Comparison of ENCODE assay signal across 22 cellular contexts in genomic region chr21:42306366-42307035, GRCh38. TPM values are rescaled to one million over a fixed set of nuclear protein-coding genes. Genes with fewer than 3 reads are reported as not detected.
DNase-seq lines count a peak whose midpoint lies in the region; ATAC-seq and TF ChIP-seq lines count a peak whose summit lies in the region.
"Had no signal": no experiment of that assay in that cellular context is flagged by ENCODE, and none has a peak within 500 bp of the region (broad histone marks: within the 10 kb centered on the region; RNA-seq: fewer than 3 reads in every experiment).

No MANE protein-coding gene starts in this region.

- H3K4me3 ChIP-seq in heart right ventricle (no peak overlapping the region), stomach (no peak overlapping the region), hepatocyte (no peak overlapping the region)
- H3K4me3 ChIP-seq: GM12878, SK-N-MC had no signal

- H3K27ac ChIP-seq in heart right ventricle (no peak overlapping the region), stomach (no peak overlapping the region), hepatocyte (no peak overlapping the region)
- H3K27ac ChIP-seq: SK-N-MC, VCaP had no signal

- no peaks in the 10 kb centered on the region for H4K20me1 ChIP-seq in hepatocyte (ENCODE audit: insufficient read depth, poor library complexity, severe bottlenecking)

- ATAC-seq in heart right ventricle, result no peak
- no peak for ATAC-seq in GM18909 (IDR thresholded peaks at IDR 0.05; ENCODE audit: poor library complexity, unreplicated experiment)
- ATAC-seq: CD8-positive, alpha-beta T cell; GM12878 had no signal

- H3K79me2 ChIP-seq in hepatocyte, result no peaks in the 10 kb centered on the region

- no peak for TF ChIP-seq EP300 in stomach (IDR thresholded peaks at IDR 0.05)

- H3K4me1 Mint-ChIP-seq in HFFc6 (ENCODE audit: low read depth), result no peaks in the 10 kb centered on the region

- H3K9me3 ChIP-seq in heart right ventricle, result no peaks in the 10 kb centered on the region
- H3K9me3 ChIP-seq in stomach, result no peaks in the 10 kb centered on the region
- H3K9me3 ChIP-seq in hepatocyte (ENCODE audit: low read depth), result no peaks in the 10 kb centered on the region

- no peak for TF ChIP-seq POLR2A in stomach (IDR thresholded peaks at IDR 0.05)

- no peak overlapping the region for H3K4me2 ChIP-seq in hepatocyte

- no peak overlapping the region for H2AFZ ChIP-seq in hepatocyte

- peaks cover 0 to 45% (median 15%) of the 10 kb centered on the region in 7 donors for H3K27me3 ChIP-seq in heart right ventricle
- H3K27me3 ChIP-seq in stomach, result peaks cover 0 to 56% (median 10%) of the 10 kb centered on the region in 3 donors
- H3K27me3 ChIP-seq in hepatocyte, result no peaks in the 10 kb centered on the region

- intact Hi-C loops in cardiac septum (cut with DNase I) (loop anchor here (10.0 kb wide), 1 partner anchor 82 kb away; no protein-coding TSS in a partner anchor), heart right ventricle (cut with DNase I) (loop anchor here in 3 of 10 donors (10.0 kb wide), 1 partner anchor 142 kb away; no protein-coding TSS in a partner anchor), stomach (cut with DNase I; ENCODE audit: low total_unique reads) (loop anchor here (10.0 kb wide), 1 partner anchor 138 kb away; no protein-coding TSS in a partner anchor)

- 77% methylated on average over 17 of the region's 17 CpGs for WGBS in heart right ventricle, 2 donors
- 72 to 78% (median 74%) methylated on average over 17 of the region's 17 CpGs for WGBS in stomach, 5 donors
- WGBS in hepatocyte (ENCODE audit: low lambda C conversion rate, missing lambda C conversion rate), result 84% methylated on average over 17 of the region's 17 CpGs

- H3K9me3 Mint-ChIP-seq in HFFc6, result peaks cover 50% of the 10 kb centered on the region
- H3K9me3 Mint-ChIP-seq: CD8-positive, alpha-beta T cell had no signal

- no peak overlapping the region for H3K4me3 Mint-ChIP-seq in HFFc6
- H3K4me3 Mint-ChIP-seq: CD8-positive, alpha-beta T cell had no signal

- no peaks in the 10 kb centered on the region for H3K9me2 ChIP-seq in hepatocyte (replicated peaks; ENCODE audit: insufficient read depth)

- H3K36me3 ChIP-seq in heart right ventricle (no peaks in the 10 kb centered on the region), stomach (no peaks in the 10 kb centered on the region), hepatocyte (replicated peaks; ENCODE audit: insufficient read depth, low read depth) (no peaks in the 10 kb centered on the region)

- no peak overlapping the region for H3K27ac Mint-ChIP-seq in HFFc6
- H3K27ac Mint-ChIP-seq: CD8-positive, alpha-beta T cell had no signal

- peaks cover 1% of the 10 kb centered on the region for H3K27me3 Mint-ChIP-seq in HFFc6 (ENCODE audit: insufficient read depth)

- TF ChIP-seq CTCF in heart right ventricle (IDR thresholded peaks at IDR 0.05) (no peak), stomach (IDR thresholded peaks at IDR 0.05) (no peak), HFFc6 (IDR thresholded peaks at IDR 0.05) (no peak), hepatocyte (IDR thresholded peaks at IDR 0.05; ENCODE audit: poor library complexity) (no peak)

- DNase-seq in cardiac septum (ENCODE audit: low spot score), result peak; percentile 44
- no peak for DNase-seq in heart right ventricle
- peak; percentile 78 for DNase-seq in NCI-H146 treated with DMSO at 0.1 percent for 48 hours (lab: John Stamatoyannopoulos, UW; ENCODE audit: unreplicated experiment)
- DNase-seq in UCSD-AML1 (lab: John Stamatoyannopoulos, UW; ENCODE audit: unreplicated experiment), result peak; percentile 62
- peak; percentile 8 for DNase-seq in stomach
- no peak for DNase-seq in HFFc6
- no peak for DNase-seq in hepatocyte (ENCODE audit: low spot score)
- DNase-seq: activated CD4-positive, alpha-beta T cell treated with anti-CD3 and anti-CD28 coated beads, Interleukin-2, amount 50 U/mL, for 4 hours; activated gamma-delta T cell; cortex of kidney; DMS79; NCI-H1105 treated with DMSO at 0.1 percent for 48 hours; nucleus accumbens; stimulated activated CD4-positive, alpha-beta T cell treated with anti-CD3 and anti-CD28 coated beads, Interleukin-4, amount 100 ng/mL, for 1 hour; stimulated activated naive CD4-positive, alpha-beta T cell had no signal

- peaks cover 4 to 36% (median 20%) of the 10 kb centered on the region in 9 donors for H3K4me1 ChIP-seq in heart right ventricle
- peaks cover 8 to 19% (median 12%) of the 10 kb centered on the region in 4 donors for H3K4me1 ChIP-seq in stomach
- peaks cover 14% of the 10 kb centered on the region for H3K4me1 ChIP-seq in hepatocyte (ENCODE audit: insufficient read depth)

- H3K36me3 Mint-ChIP-seq in HFFc6 (ENCODE audit: low read depth), result no peaks in the 10 kb centered on the region
- H3K36me3 Mint-ChIP-seq: CD8-positive, alpha-beta T cell had no signal

RNA-seq across cellular contexts. Expression of gene TFF3, which starts 8.7 kb away (rescaled TPM):
- total RNA-seq in cardiac septum, result 4.8 TPM
- 1 to 10 TPM in 8 of 10 donors, under 1 TPM in 2; 0.90 to 5.1 (median 2.4) TPM for total RNA-seq in heart right ventricle
- 1 to 10 TPM; 4.9 to 7.9 TPM for polyA plus RNA-seq in heart right ventricle
- total RNA-seq in stomach, result 100 to 1,000 TPM in 2 of 5 donors, 10 to 100 TPM in 2, 1 to 10 TPM in 1; 2.0 to 488 (median 49.6) TPM
- 10 to 100 TPM in 2 of 3 donors, 1 to 10 TPM in 1; 7.1 to 27.8 (median 26.8) TPM for polyA plus RNA-seq in stomach
- total RNA-seq in HFFc6 (2021; fragmentation: NEBNext Ultra II Directional; extraction: Animal tissue kit (Norgen Biotek cat#: 25700)), result not detected
- 84.4 and 92.0 TPM in 2 replicates for total RNA-seq in hepatocyte
- 589 and 696 TPM in 2 replicates for polyA plus RNA-seq in hepatocyte
- total RNA-seq: CD8-positive, alpha-beta T cell; GM12878; T-helper 2 cell treated with Interferon-gamma antibody and Interleukin-4, amounts not matched to agents 100 ng/mL and 5 ng/mL, for 36 hours had no signal
- polyA plus RNA-seq: GM12878 had no signal

RNA-seq across cellular contexts. Expression of gene TFF2, which starts 44.3 kb away (rescaled TPM):
- total RNA-seq in cardiac septum (not detected), heart right ventricle (not detected), stomach (1,000 to 10,000 TPM in 3 of 5 donors, 100 to 1,000 TPM in 1, 1 to 10 TPM in 1; 2.3 to 2,979 (median 1,039) TPM), hepatocyte (15.5 and 23.9 TPM in 2 replicates)
- polyA plus RNA-seq in heart right ventricle (not detected), stomach (1,000 to 10,000 TPM in 2 of 3 donors, 100 to 1,000 TPM in 1; 154 to 2,390 (median 1,084) TPM), hepatocyte (28.1 and 58.7 TPM in 2 replicates)
- not detected for total RNA-seq in HFFc6 (2021; fragmentation: NEBNext Ultra II Directional; extraction: Animal tissue kit (Norgen Biotek cat#: 25700))
- total RNA-seq: bronchial epithelial cell; CD8-positive, alpha-beta T cell; GM12878; T-helper 2 cell treated with Interferon-gamma antibody and Interleukin-4, amounts not matched to agents 100 ng/mL and 5 ng/mL, for 36 hours had no signal

RNA-seq across cellular contexts. Expression of gene TFF1, which starts 59.8 kb away (rescaled TPM):
- total RNA-seq in cardiac septum (not detected), heart right ventricle (not detected), stomach (1,000 to 10,000 TPM in 1 of 5 donors, 100 to 1,000 TPM in 1, 10 to 100 TPM in 2, not detected in 1; 62.4 to 1,697 (median 407) TPM), hepatocyte (57.4 and 84.2 TPM in 2 replicates)
- polyA plus RNA-seq in heart right ventricle (not detected), stomach (over 10,000 TPM in 1 of 3 donors, 1,000 to 10,000 TPM in 1, 100 to 1,000 TPM in 1; 385 to 10,944 (median 1,930) TPM), hepatocyte (140 and 221 TPM in 2 replicates)
- not detected for total RNA-seq in HFFc6 (2021; fragmentation: NEBNext Ultra II Directional; extraction: Animal tissue kit (Norgen Biotek cat#: 25700))
- total RNA-seq: bronchial epithelial cell; CD8-positive, alpha-beta T cell; GM12878; T-helper 2 cell treated with Interferon-gamma antibody and Interleukin-4, amounts not matched to agents 100 ng/mL and 5 ng/mL, for 36 hours had no signal

Comparison
In these comparisons a context has a peak if more than half of its experiments do, and no peak if none do; other contexts are left out.
1. DNase-seq: peak in cardiac septum (single experiment), NCI-H146 treated with DMSO at 0.1 percent for 48 hours (single experiment), UCSD-AML1 (single experiment) and stomach (single experiment); none in heart right ventricle (0 of 2), HFFc6 (single experiment) and hepatocyte (single experiment).